Comparison of ENCODE assay signal across 8 cellular contexts in genomic region chr6:2853766-2854393, GRCh38. TPM values are rescaled to one million over a fixed set of nuclear protein-coding genes. Genes with fewer than 3 reads are reported as not detected.
A peak's percentile ranks its signal among the peaks of the same experiment; 100 is the strongest.
DNase-seq lines count a peak whose midpoint lies in the region; ATAC-seq and TF ChIP-seq lines count a peak whose summit lies in the region.

No MANE protein-coding gene starts in this region.

- no peaks in the 10 kb centered on the region for H3K27me3 ChIP-seq in esophagus muscularis mucosa

- intact Hi-C loops in esophagus muscularis mucosa (cut with DNase I) = no loop called here

- DNase-seq in A172 (ENCODE audit: low spot score) (peak; percentile 93), NOMO-1 (lab: John Stamatoyannopoulos, UW; ENCODE audit: unreplicated experiment in 2 of 2) (peak; percentile 87 to 90), esophagus muscularis mucosa (ENCODE audit: extremely low spot score) (peak; percentile 90), neural crest cell (ENCODE audit: low read depth, low spot score) (no peak)
- DNase-seq in activated CD8-positive, alpha-beta memory T cell treated with anti-CD3 and anti-CD28 coated beads, Interleukin-2, amount 50 U/mL, for 4 hours = peak; percentile 87

- no peaks in the 10 kb centered on the region for H3K36me3 ChIP-seq in esophagus muscularis mucosa

- H3K36me3 Mint-ChIP-seq in neural crest cell (ENCODE audit: low read depth) = no peaks in the 10 kb centered on the region

- peak overlapping the region; percentile 45 for H3K4me3 Mint-ChIP-seq in neural crest cell

- no peak for TF ChIP-seq EP300 in esophagus muscularis mucosa (IDR thresholded peaks at IDR 0.05)

- H3K27ac ChIP-seq in esophagus muscularis mucosa (replicated peaks in 1 of 4) (peak overlapping the region; percentile 53 to 70 (median 62)), temporal lobe (ENCODE audit: low read depth, low read length) (peak overlapping the region; percentile 81)

- peaks cover 22 to 41% (median 35%) of the 10 kb centered on the region in 4 donors for H3K4me1 ChIP-seq in esophagus muscularis mucosa

- H3K27ac Mint-ChIP-seq in neural crest cell (ENCODE audit: unreplicated experiment) = peak overlapping the region; percentile 99

- peak; percentile 42 to 49 (median 48) for TF ChIP-seq CTCF in esophagus muscularis mucosa (IDR thresholded peaks at IDR 0.05)
- peak; percentile 59 for TF ChIP-seq CTCF in neural crest cell (conservative IDR thresholded peaks at IDR 0.05)

- H3K4me3 ChIP-seq in esophagus muscularis mucosa = peak overlapping the region; percentile 39 to 55 (median 49)

- no peaks in the 10 kb centered on the region for H3K9me3 ChIP-seq in esophagus muscularis mucosa

- no peaks in the 10 kb centered on the region for H3K9me3 Mint-ChIP-seq in neural crest cell

- ATAC-seq in GM19452 (IDR thresholded peaks at IDR 0.05; ENCODE audit: unreplicated experiment) (peak; percentile 37), HG02981 (IDR thresholded peaks at IDR 0.05; ENCODE audit: unreplicated experiment) (no peak)

- no peaks in the 10 kb centered on the region for H3K27me3 Mint-ChIP-seq in neural crest cell (ENCODE audit: low read depth)

- no peak for TF ChIP-seq POLR2A in esophagus muscularis mucosa (IDR thresholded peaks at IDR 0.05; ENCODE audit: low read depth)

- WGBS in esophagus muscularis mucosa = 31% methylated on average over 14 of the region's 14 CpGs

- peaks cover 46% of the 10 kb centered on the region for H3K4me1 Mint-ChIP-seq in neural crest cell

RNA-seq across cellular contexts. Expression of gene SERPINB1, which starts 12.2 kb away (rescaled TPM):
- 12.9 and 15.0 TPM in 2 replicates for total RNA-seq in A172 (2014; rRNA removed; shearing (Covaris generic))
- total RNA-seq in esophagus muscularis mucosa (100 to 1,000 TPM in 1 of 4 donors, 10 to 100 TPM in 3; 23.3 to 123 (median 29.9) TPM), neural crest cell (7.2 and 8.2 TPM in 2 replicates), temporal lobe (1.7 TPM)

RNA-seq across cellular contexts. Expression of gene SERPINB9, which starts 49.2 kb away (rescaled TPM):
- total RNA-seq in A172 (2014; rRNA removed; shearing (Covaris generic)) = not detected in 2 replicates
- total RNA-seq in esophagus muscularis mucosa (10 to 100 TPM in 1 of 4 donors, 1 to 10 TPM in 3; 5.4 to 17.7 (median 6.2) TPM), neural crest cell (9.2 and 9.4 TPM in 2 replicates), temporal lobe (6.9 TPM)
